ENCODE assay signal across 11 cellular contexts in the genomic region with DNA sequence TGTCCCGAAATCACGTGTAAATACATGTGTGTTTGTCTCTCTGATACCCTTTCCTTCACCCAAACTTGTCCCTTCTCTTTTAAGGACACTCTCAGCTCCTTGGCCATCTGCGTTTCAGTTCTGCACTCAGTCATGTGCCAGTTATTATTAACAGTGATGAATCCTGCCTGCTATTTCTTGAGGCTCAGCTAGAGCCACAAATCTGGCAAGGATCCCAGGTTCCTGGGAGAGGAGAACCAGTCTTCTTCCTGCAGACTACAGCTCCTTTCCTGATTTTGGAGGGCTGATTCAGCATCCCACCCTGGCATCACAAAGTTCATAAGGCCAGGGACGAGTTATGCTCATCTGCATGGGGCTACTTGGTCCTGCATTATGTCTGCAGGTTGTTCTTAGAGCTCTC. TPM values are rescaled to one million over a fixed set of nuclear protein-coding genes. Genes with fewer than 3 reads are reported as not detected.
A peak's percentile ranks its signal among the peaks of the same experiment; 100 is the strongest.
DNase-seq lines count a peak whose midpoint lies in the region; ATAC-seq, FAIRE-seq and TF ChIP-seq lines count a peak whose summit lies in the region.
"Had no signal": no experiment of that assay in that cellular context is flagged by ENCODE, and none has a peak within 500 bp of the region (broad histone marks: within the 10 kb centered on the region; RNA-seq: fewer than 3 reads in every experiment).

No MANE protein-coding gene starts in this region.

- H3K9me3 Mint-ChIP-seq in MCF 10A (ENCODE audit: unreplicated experiment): no peaks in the 10 kb centered on the region

- ATAC-seq in HG03097 (IDR thresholded peaks at IDR 0.05; ENCODE audit: low FRiP score, unreplicated experiment) (no peak), GM21528 (IDR thresholded peaks at IDR 0.05; ENCODE audit: low FRiP score, unreplicated experiment) (no peak)

- DNase-seq in NCI-H2227 (lab: John Stamatoyannopoulos, UW; ENCODE audit: unreplicated experiment) (peak; percentile 2), NCI-H2227 treated with DMSO at 0.1 percent for 48 hours (lab: John Stamatoyannopoulos, UW) (no peak), MCF 10A (ENCODE audit: unreplicated experiment) (peak; percentile 85), lower leg skin (ENCODE audit: low spot score in 2 of 2) (peak; percentile 90), uterus (peak; percentile 72 to 89), GM19239 (ENCODE audit: insufficient read length, low spot score) (no peak)

- no peaks in the 10 kb centered on the region for H3K27me3 Mint-ChIP-seq in MCF 10A (ENCODE audit: insufficient read depth, unreplicated experiment)

- no peaks in the 10 kb centered on the region for H3K27me3 ChIP-seq in uterus

- H3K9me3 ChIP-seq in uterus: no peaks in the 10 kb centered on the region

- BruUV-seq in MCF 10A (replicated peaks; lab: Mats Ljungman, UMichigan): no TSS peak

- peaks cover 76% of the 10 kb centered on the region for H3K4me1 Mint-ChIP-seq in MCF 10A (ENCODE audit: insufficient read depth, unreplicated experiment)

- TF ChIP-seq CTCF in MCF 10A (IDR thresholded peaks at IDR 0.05; ENCODE audit: unreplicated experiment): no peak
- TF ChIP-seq CTCF in lower leg skin (IDR thresholded peaks at IDR 0.05): no peak
- no peak for TF ChIP-seq CTCF in uterus (IDR thresholded peaks at IDR 0.05)

- H3K36me3 Mint-ChIP-seq in MCF 10A (ENCODE audit: insufficient read depth, unreplicated experiment): no peaks in the 10 kb centered on the region
- H3K36me3 Mint-ChIP-seq: IgD-negative memory B cell had no signal

- CTCF ChIA-PET in MCF 10A (lab: Yijun Ruan, JAX): interaction anchor here (0.6 to 3.3 kb wide), 6 partner anchors 13 to 553 kb away, joined by 3 to 14 read pairs (median 4); no protein-coding TSS in a partner anchor

- H3K4me3 Mint-ChIP-seq in MCF 10A (ENCODE audit: unreplicated experiment): no peak overlapping the region

- H3K36me3 ChIP-seq in uterus: no peaks in the 10 kb centered on the region
- H3K36me3 ChIP-seq: cardiac muscle cell had no signal

- H3K4me1 ChIP-seq in uterus: peaks cover 26 to 37% of the 10 kb centered on the region in 2 donors

- H3K4me3 ChIP-seq in lower leg skin (ENCODE audit: low read depth, poor library complexity, severe bottlenecking): no peak overlapping the region
- H3K4me3 ChIP-seq in uterus: no peak overlapping the region
- H3K4me3 ChIP-seq: cardiac muscle cell had no signal

- no peak for FAIRE-seq in GM19239 (lab: Jason Lieb, UNC)

- intact Hi-C loops in MCF 10A (cut with micrococcal nuclease) (loop anchor here (10.0 kb wide), 1 partner anchor 74 kb away; no protein-coding TSS in a partner anchor), lower leg skin (cut with DNase I; ENCODE audit: low total_unique reads) (loop anchor here (10.0 kb wide), 1 partner anchor 384 kb away; no protein-coding TSS in a partner anchor), uterus (cut with DNase I; ENCODE audit: low total_unique reads) (no loop called here)

- 35 to 50% methylated on average over 4 of the region's 4 CpGs for WGBS in lower leg skin, 2 donors

- POLR2A ChIA-PET in MCF 10A (lab: Yijun Ruan, JAX): interaction anchor here (0.7 to 2.6 kb wide), 9 partner anchors 18 to 365 kb away, joined by 3 to 9 read pairs (median 3); partner anchors contain the start of gene KLF9

- peak overlapping the region; percentile 94 to 99 for H3K27ac ChIP-seq in uterus
- H3K27ac ChIP-seq: cardiac muscle cell had no signal

- peak overlapping the region; percentile 16 for H3K27ac Mint-ChIP-seq in MCF 10A (ENCODE audit: low read depth, unreplicated experiment)
- H3K27ac Mint-ChIP-seq: IgD-negative memory B cell had no signal

- TF ChIP-seq POLR2A in lower leg skin (IDR thresholded peaks at IDR 0.05) (no peak), uterus (IDR thresholded peaks at IDR 0.05) (no peak)

RNA-seq across cellular contexts. Expression of gene MAMDC2, which starts 5.6 kb away (rescaled TPM):
- total RNA-seq in MCF 10A (2022) (not detected in 2 replicates), lower leg skin (10 to 100 TPM in 2 of 4 donors, 1 to 10 TPM in 2; 5.7 to 14.1 (median 9.9) TPM), uterus (100 to 1,000 TPM in 3 of 4 donors, 10 to 100 TPM in 1; 42.7 to 204 (median 138) TPM)
- total RNA-seq: T-helper 2 cell treated with Interferon-gamma antibody and Interleukin-4, amounts not matched to agents 100 ng/mL and 5 ng/mL, for 36 hours had no signal

Comparison
In these comparisons a context has a peak if more than half of its experiments do, and no peak if none do; other contexts are left out.
1. DNase-seq: peak in NCI-H2227 (single experiment), MCF 10A (single experiment), lower leg skin (2 of 2) and uterus (2 of 2); none in NCI-H2227 treated with DMSO at 0.1 percent for 48 hours (single experiment) and GM19239 (single experiment).